ENCODE assay signal across 27 cellular contexts in genomic region chr11:121907379-121907778, GRCh38.
"Had no signal": no experiment of that assay in that cellular context is flagged by ENCODE, and none has a peak within 500 bp of the region (broad histone marks: within the 10 kb centered on the region; RNA-seq: fewer than 3 reads in every experiment).

No MANE protein-coding gene starts in this region.

- DNase-seq: cerebellar nuclear complex; colonic mucosa; cortex of kidney; effector CD8-positive, alpha-beta T cell; effector memory CD8-positive, alpha-beta T cell; endodermal cell; erythroblast; esophagus squamous epithelium; foreskin fibroblast; foreskin melanocyte; gastrocnemius medialis; glutamatergic neuron; head of caudate nucleus; heart right ventricle; hypothalamus; left cardiac atrium; left lung; left ventricle myocardium superior; lower lobe of right lung; mesenchymal stem cell; mucosa of descending colon had no signal

- H3K27ac Mint-ChIP-seq: dendritic cell treated with granulocyte-macrophage colony-stimulating factor and Interleukin-4, amounts not matched to agents 40 ng/mL and 50 ng/mL, for 4 days; effector memory CD8-positive, alpha-beta T cell; endodermal cell; mesothelial cell of epicardium had no signal

- H3K4me3 Mint-ChIP-seq: dendritic cell treated with granulocyte-macrophage colony-stimulating factor and Interleukin-4, amounts not matched to agents 40 ng/mL and 50 ng/mL, for 4 days; effector memory CD8-positive, alpha-beta T cell; endodermal cell; mesothelial cell of epicardium had no signal

- H3K36me3 Mint-ChIP-seq: mesothelial cell of epicardium had no signal

- FAIRE-seq: endometrium, islet of Langerhans, keratinocyte had no signal

- H3K9me3 Mint-ChIP-seq: dendritic cell treated with granulocyte-macrophage colony-stimulating factor and Interleukin-4, amounts not matched to agents 40 ng/mL and 50 ng/mL, for 4 days; effector memory CD8-positive, alpha-beta T cell had no signal

- H3K4me1 Mint-ChIP-seq: endodermal cell, mesothelial cell of epicardium had no signal

- ATAC-seq: effector memory CD8-positive, alpha-beta T cell; esophagus mucosa; gastrocnemius medialis; heart right ventricle; left cardiac atrium; left lung; left ventricle myocardium superior; lower lobe of right lung; mucosa of descending colon had no signal
